Comparison of ENCODE assay signal across 8 cellular contexts in the genomic region with DNA sequence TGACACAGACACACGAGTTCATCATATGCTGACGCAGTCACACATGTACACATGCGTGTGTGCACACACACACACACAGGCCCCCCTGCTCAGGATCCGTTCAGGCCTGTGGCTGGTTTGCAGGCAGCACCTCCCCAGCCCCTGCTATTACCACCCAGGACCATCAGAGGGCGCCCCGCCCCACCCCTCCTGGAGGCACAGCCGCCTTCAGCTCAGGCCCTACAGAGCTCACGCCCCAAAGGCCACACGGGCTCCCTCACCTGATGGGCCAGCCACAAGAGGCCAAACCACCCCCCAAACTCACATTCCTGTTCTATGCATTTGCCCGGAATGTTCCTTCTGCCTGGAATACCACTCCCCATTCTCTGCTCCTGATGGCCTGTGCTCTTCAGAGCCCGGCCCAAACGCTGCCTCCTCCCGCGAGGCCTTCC. TPM values are rescaled to one million over a fixed set of nuclear protein-coding genes. Genes with fewer than 3 reads are reported as not detected.
A peak's percentile ranks its signal among the peaks of the same experiment; 100 is the strongest.
DNase-seq lines count a peak whose midpoint lies in the region; ATAC-seq and TF ChIP-seq lines count a peak whose summit lies in the region.
"Not testable (repeated sequence)": the region's sequence is repeated elsewhere in the genome, so short reads cannot be mapped to it uniquely, and the experiment has no call there.

No MANE protein-coding gene starts in this region.

- not testable (repeated sequence) for H3K36me3 ChIP-seq in RWPE2 (ENCODE audit: low read depth); vagina

- intact Hi-C loops in vagina (cut with DNase I): loop anchor here (5.0 to 10.0 kb wide), 2 partner anchors 46 to 119 kb away; no protein-coding TSS in a partner anchor

- H3K27ac ChIP-seq in RWPE2 (ENCODE audit: poor library complexity, severe bottlenecking); vagina: not testable (repeated sequence)
- peak overlapping the region in 1 of 2 donors; percentile 74 for H3K27ac ChIP-seq in coronary artery

- H3K27me3 ChIP-seq in RWPE2 (ENCODE audit: insufficient read depth, poor library complexity, severe bottlenecking); vagina: not testable (repeated sequence)

- H3K4me1 ChIP-seq in RWPE2 (ENCODE audit: insufficient read depth, poor library complexity, severe bottlenecking): not testable (repeated sequence)
- H3K4me1 ChIP-seq in vagina: peaks cover 18% of the 10 kb centered on the region

- ATAC-seq in RWPE2 (ENCODE audit: low read depth): peak; percentile 70

- peak; percentile 72 for TF ChIP-seq CTCF in GM12864 (IDR thresholded peaks at IDR 0.05; ENCODE audit: low read depth, low read length, missing control alignments)
- peak; percentile 96 for TF ChIP-seq CTCF in RWPE2 (IDR thresholded peaks at IDR 0.05; ENCODE audit: poor library complexity, severe bottlenecking)
- TF ChIP-seq CTCF in coronary artery (IDR thresholded peaks at IDR 0.05): peak; percentile 86
- TF ChIP-seq CTCF in vagina (IDR thresholded peaks at IDR 0.05): peak; percentile 60 to 74 (median 74)

- not testable (repeated sequence) for DNase-seq in GM12864 (ENCODE audit: low read depth); RWPE2 (ENCODE audit: low spot score); coronary artery (ENCODE audit: low spot score); vagina (ENCODE audit: extremely low spot score in 2 of 2)
- DNase-seq in LHCN-M2 (ENCODE audit: low read depth): peak; percentile 42
- DNase-seq in activated T-cell treated with anti-CD3 and anti-CD28 coated beads for 1 hour (ENCODE audit: low read depth): peak; percentile 58
- peak; percentile 79 for DNase-seq in left kidney (ENCODE audit: low read depth, low spot score)
- DNase-seq in stimulated activated CD4-positive, alpha-beta T cell treated with anti-CD3 and anti-CD28 coated beads, Interleukin-12 subunit alpha, Interleukin-12 subunit beta, amount 100 ng/mL, for 4 hours: peak; percentile 71

- TF ChIP-seq POLR2A in vagina (IDR thresholded peaks at IDR 0.05): not testable (repeated sequence)

- H3K9me3 ChIP-seq in RWPE2 (ENCODE audit: severe bottlenecking); vagina: not testable (repeated sequence)

- not testable (repeated sequence) for H3K4me3 ChIP-seq in GM12864 (ENCODE audit: low read depth, low read length); RWPE2 (ENCODE audit: severe bottlenecking); coronary artery; vagina

RNA-seq across cellular contexts. Expression of gene CSPG4, which starts 26.4 kb away (rescaled TPM):
- total RNA-seq in LHCN-M2 (2014; rRNA removed) (16.4 and 21.0 TPM in 2 replicates), vagina (23.1 TPM)
- polyA plus RNA-seq in LHCN-M2 (2012): 25.1 TPM

RNA-seq across cellular contexts. Expression of gene SNX33, which starts 38.5 kb away (rescaled TPM):
- total RNA-seq in LHCN-M2 (2014; rRNA removed): 15.5 and 18.3 TPM in 2 replicates
- 22.6 TPM for polyA plus RNA-seq in LHCN-M2 (2012)
- 23.6 TPM for total RNA-seq in vagina

RNA-seq across cellular contexts. Expression of gene IMP3, which starts 46.2 kb away (rescaled TPM):
- total RNA-seq in LHCN-M2 (2014; rRNA removed) (155 and 164 TPM in 2 replicates), vagina (109 TPM)
- polyA plus RNA-seq in LHCN-M2 (2012): 58.9 TPM
